23 cellular contexts compared by ENCODE assay signal in genomic region chr1:226979115-226979516, GRCh38. TPM values are rescaled to one million over a fixed set of nuclear protein-coding genes. Genes with fewer than 3 reads are reported as not detected.
DNase-seq lines count a peak whose midpoint lies in the region; ATAC-seq lines count a peak whose summit lies in the region.
"Had no signal": no experiment of that assay in that cellular context is flagged by ENCODE, and none has a peak within 500 bp of the region (broad histone marks: within the 10 kb centered on the region; RNA-seq: fewer than 3 reads in every experiment).

No MANE protein-coding gene starts in this region.

- H3K4me3 ChIP-seq in right cardiac atrium (ENCODE audit: low read length) (no peak overlapping the region), skeletal muscle tissue (ENCODE audit: low read length in 3 of 3) (peak overlapping the region; percentile 14 to 69 (median 48))

- H3K9me3 ChIP-seq in right cardiac atrium (ENCODE audit: control insufficient read depth, low read length): no peaks in the 10 kb centered on the region
- no peaks in the 10 kb centered on the region for H3K9me3 ChIP-seq in skeletal muscle tissue (ENCODE audit: control insufficient read depth in 3 of 3, low read length in 3 of 3)

- CTCF ChIA-PET in activated CD4-positive, alpha-beta memory T cell treated with anti-CD3 and anti-CD28 coated beads, Interleukin-2, amount 10 ng/mL, durations not matched to agents 7 days and 5 days (lab: Charles Lee): no interaction called here
- CTCF ChIA-PET in activated CD4-positive, alpha-beta memory T cell treated with anti-CD3 and anti-CD28 coated beads for 36 hours (lab: Charles Lee): no interaction called here

- H3K9ac ChIP-seq in skeletal muscle tissue (ENCODE audit: low read depth in 1 of 3, low read length in 3 of 3): peak overlapping the region; percentile 71 to 85 (median 76)

- no peak for ATAC-seq in right cardiac atrium
- ATAC-seq: activated CD4-positive, CD25-positive, alpha-beta regulatory T cell treated with anti-CD3 and anti-CD28 coated beads, Interleukin-2, amount 50 U/mL, for 24 hours; activated CD8-positive, alpha-beta T cell treated with anti-CD3 and anti-CD28 coated beads, Interleukin-2, amount 10 ng/mL, durations not matched to agents 7 days and 5 days; CD8-positive, alpha-beta T cell had no signal

- no peaks in the 10 kb centered on the region for H3K27me3 Mint-ChIP-seq in activated CD4-positive, alpha-beta memory T cell treated with anti-CD3 and anti-CD28 coated beads, Interleukin-2, amount 10 ng/mL, durations not matched to agents 7 days and 5 days
- H3K27me3 Mint-ChIP-seq in activated CD4-positive, alpha-beta memory T cell treated with anti-CD3 and anti-CD28 coated beads for 36 hours: no peaks in the 10 kb centered on the region
- H3K27me3 Mint-ChIP-seq: dendritic cell treated with granulocyte-macrophage colony-stimulating factor and Interleukin-4, amounts not matched to agents 40 ng/mL and 50 ng/mL, for 4 days had no signal

- no peaks in the 10 kb centered on the region for H3K36me3 Mint-ChIP-seq in activated CD4-positive, alpha-beta memory T cell treated with anti-CD3 and anti-CD28 coated beads, Interleukin-2, amount 10 ng/mL, durations not matched to agents 7 days and 5 days (ENCODE audit: low read depth)
- peaks cover 1% of the 10 kb centered on the region for H3K36me3 Mint-ChIP-seq in activated CD4-positive, alpha-beta memory T cell treated with anti-CD3 and anti-CD28 coated beads for 36 hours

- DNase-seq in activated CD4-positive, alpha-beta memory T cell treated with anti-CD3 and anti-CD28 coated beads, Interleukin-2, amount 10 ng/mL, durations not matched to agents 7 days and 5 days: peak; percentile 14
- no peak for DNase-seq in activated CD4-positive, alpha-beta memory T cell treated with anti-CD3 and anti-CD28 coated beads for 36 hours
- peak in 2 of 3 donors; percentile 51 to 55 for DNase-seq in right cardiac atrium
- no peak for DNase-seq in pons (ENCODE audit: low spot score)
- no peak for DNase-seq in NOMO-1 treated with dmso at 0.1 percent for 144 hours (lab: John Stamatoyannopoulos, UW; ENCODE audit: unreplicated experiment)
- DNase-seq in epidermal melanocyte (ENCODE audit: insufficient read length, low spot score): no peak
- DNase-seq: activated CD8-positive, alpha-beta T cell treated with anti-CD3 and anti-CD28 coated beads, Interleukin-2, amount 10 ng/mL, durations not matched to agents 7 days and 5 days; activated naive CD4-positive, alpha-beta T cell treated with Interleukin-2 at 50 U/mL for 16 hours; activated T-cell treated with anti-CD3 and anti-CD28 coated beads, Interleukin-2, amount 50 U/mL, for 1 hour; CD8-positive, alpha-beta T cell; DMS 273 treated with DMSO at 0.1 percent for 48 hours; kidney glomerular epithelial cell; mesenchymal stem cell; NCI-H1436 treated with DMSO at 0.1 percent for 48 hours; NCI-H524 treated with DMSO at 0.1 percent for 48 hours; stimulated activated CD4-positive, alpha-beta T cell treated with anti-CD3 and anti-CD28 coated beads, Interleukin-12 subunit alpha, Interleukin-12 subunit beta, amount 100 ng/mL, for 4 hours; stimulated activated CD4-positive, alpha-beta T cell treated with anti-CD3 and anti-CD28 coated beads, Interleukin-4, amount 100 ng/mL, for 4 hours; stimulated activated naive CD4-positive, alpha-beta T cell had no signal

- WGBS in right cardiac atrium: 77% methylated on average over 15 of the region's 15 CpGs

- H3K27ac Mint-ChIP-seq in activated CD4-positive, alpha-beta memory T cell treated with anti-CD3 and anti-CD28 coated beads, Interleukin-2, amount 10 ng/mL, durations not matched to agents 7 days and 5 days: no peak overlapping the region
- H3K27ac Mint-ChIP-seq in activated CD4-positive, alpha-beta memory T cell treated with anti-CD3 and anti-CD28 coated beads for 36 hours: no peak overlapping the region
- H3K27ac Mint-ChIP-seq: activated CD8-positive, alpha-beta T cell treated with anti-CD3 and anti-CD28 coated beads, Interleukin-2, amount 10 ng/mL, durations not matched to agents 7 days and 5 days; CD8-positive, alpha-beta T cell; dendritic cell treated with granulocyte-macrophage colony-stimulating factor and Interleukin-4, amounts not matched to agents 40 ng/mL and 50 ng/mL, for 4 days had no signal

- intact Hi-C loops in activated CD4-positive, alpha-beta memory T cell treated with anti-CD3 and anti-CD28 coated beads for 36 hours (cut with micrococcal nuclease): no loop called here
- intact Hi-C loops in right cardiac atrium (cut with DNase I): no loop called here

- H3K4me1 ChIP-seq in right cardiac atrium (ENCODE audit: control insufficient read depth, insufficient read depth, low read length): peaks cover 27% of the 10 kb centered on the region
- peaks cover 74 to 100% (median 98%) of the 10 kb centered on the region in 3 donors for H3K4me1 ChIP-seq in skeletal muscle tissue (ENCODE audit: control insufficient read depth in 3 of 3, insufficient read depth in 3 of 3, low read length in 3 of 3)

- no peaks in the 10 kb centered on the region for H3K27me3 ChIP-seq in right cardiac atrium (ENCODE audit: control insufficient read depth, insufficient read depth)
- H3K27me3 ChIP-seq in skeletal muscle tissue (ENCODE audit: control insufficient read depth in 3 of 3, insufficient read depth in 3 of 3, low read length in 3 of 3): no peaks in the 10 kb centered on the region

- H3K27ac ChIP-seq in angular gyrus (ENCODE audit: low read depth, low read length) (peak overlapping the region; percentile 14), right cardiac atrium (ENCODE audit: low read length) (peak overlapping the region; percentile 52), skeletal muscle tissue (ENCODE audit: low read depth, low read length) (peak overlapping the region; percentile 87)
- H3K27ac ChIP-seq: 22Rv1 had no signal

- H3K4me1 Mint-ChIP-seq in activated CD4-positive, alpha-beta memory T cell treated with anti-CD3 and anti-CD28 coated beads, Interleukin-2, amount 10 ng/mL, durations not matched to agents 7 days and 5 days: no peaks in the 10 kb centered on the region
- no peaks in the 10 kb centered on the region for H3K4me1 Mint-ChIP-seq in activated CD4-positive, alpha-beta memory T cell treated with anti-CD3 and anti-CD28 coated beads for 36 hours (ENCODE audit: low read depth)

- POLR2A ChIA-PET in activated CD4-positive, alpha-beta memory T cell treated with anti-CD3 and anti-CD28 coated beads, Interleukin-2, amount 10 ng/mL, durations not matched to agents 7 days and 5 days (lab: Charles Lee): interaction anchor here (0.9 kb wide), 1 partner anchor 40 kb away, joined by 3 read pairs; no protein-coding TSS in a partner anchor
- POLR2A ChIA-PET in activated CD4-positive, alpha-beta memory T cell treated with anti-CD3 and anti-CD28 coated beads for 36 hours (lab: Charles Lee): no interaction called here

- no peaks in the 10 kb centered on the region for H3K9me3 Mint-ChIP-seq in activated CD4-positive, alpha-beta memory T cell treated with anti-CD3 and anti-CD28 coated beads, Interleukin-2, amount 10 ng/mL, durations not matched to agents 7 days and 5 days
- no peaks in the 10 kb centered on the region for H3K9me3 Mint-ChIP-seq in activated CD4-positive, alpha-beta memory T cell treated with anti-CD3 and anti-CD28 coated beads for 36 hours
- H3K9me3 Mint-ChIP-seq: CD8-positive, alpha-beta T cell; dendritic cell treated with granulocyte-macrophage colony-stimulating factor and Interleukin-4, amounts not matched to agents 40 ng/mL and 50 ng/mL, for 4 days had no signal

- no peak overlapping the region for H3K4me3 Mint-ChIP-seq in activated CD4-positive, alpha-beta memory T cell treated with anti-CD3 and anti-CD28 coated beads, Interleukin-2, amount 10 ng/mL, durations not matched to agents 7 days and 5 days
- H3K4me3 Mint-ChIP-seq in activated CD4-positive, alpha-beta memory T cell treated with anti-CD3 and anti-CD28 coated beads for 36 hours: no peak overlapping the region
- H3K4me3 Mint-ChIP-seq: activated CD8-positive, alpha-beta T cell treated with anti-CD3 and anti-CD28 coated beads, Interleukin-2, amount 10 ng/mL, durations not matched to agents 7 days and 5 days; CD8-positive, alpha-beta T cell; dendritic cell treated with granulocyte-macrophage colony-stimulating factor and Interleukin-4, amounts not matched to agents 40 ng/mL and 50 ng/mL, for 4 days had no signal

- peaks cover 37 to 42% (median 40%) of the 10 kb centered on the region in 3 donors for H3K36me3 ChIP-seq in skeletal muscle tissue (ENCODE audit: control insufficient read depth in 3 of 3, insufficient read depth in 3 of 3, low read length in 3 of 3)

RNA-seq across cellular contexts. Expression of gene COQ8A, which starts 39.0 kb away (rescaled TPM):
- 10 to 100 TPM; 18.1 to 18.5 TPM for total RNA-seq in activated CD4-positive, alpha-beta memory T cell treated with anti-CD3 and anti-CD28 coated beads, Interleukin-2, amount 10 ng/mL, durations not matched to agents 7 days and 5 days
- 10 to 100 TPM; 19.8 to 22.2 TPM for total RNA-seq in activated CD4-positive, alpha-beta memory T cell treated with anti-CD3 and anti-CD28 coated beads for 36 hours
- total RNA-seq in right cardiac atrium (100 to 1,000 TPM; 130 to 238 (median 203) TPM), skeletal muscle tissue (64.7 TPM)
- polyA plus RNA-seq in right cardiac atrium: 198 TPM

Comparison
In these comparisons a context has a peak if more than half of its experiments do, and no peak if none do; other contexts are left out.
1. DNase-seq: peak in activated CD4-positive, alpha-beta memory T cell treated with anti-CD3 and anti-CD28 coated beads, Interleukin-2, amount 10 ng/mL, durations not matched to agents 7 days and 5 days (single experiment) and right cardiac atrium (2 of 3); none in activated CD4-positive, alpha-beta memory T cell treated with anti-CD3 and anti-CD28 coated beads for 36 hours (single experiment), pons (single experiment), NOMO-1 treated with dmso at 0.1 percent for 144 hours (single experiment) and epidermal melanocyte (single experiment).
2. H3K27ac ChIP-seq: peak in every context shown above with its lines; median percentile 87 in skeletal muscle tissue; 52 in right cardiac atrium; 14 in angular gyrus.